8 cellular contexts compared by ENCODE assay signal in genomic region chr2:28391564-28392296, GRCh38. TPM values are rescaled to one million over a fixed set of nuclear protein-coding genes. Genes with fewer than 3 reads are reported as not detected.
DNase-seq lines count a peak whose midpoint lies in the region; ATAC-seq and TF ChIP-seq lines count a peak whose summit lies in the region.

No MANE protein-coding gene starts in this region.

- TF ChIP-seq CTCF in AG10803 (conservative IDR thresholded peaks at IDR 0.05; ENCODE audit: low read length) = no peak

- ATAC-seq in GM18907 (IDR thresholded peaks at IDR 0.05; ENCODE audit: unreplicated experiment) = peak; percentile 38
- peak; percentile 27 for ATAC-seq in HG03108 (IDR thresholded peaks at IDR 0.05; ENCODE audit: unreplicated experiment)

- peak overlapping the region; percentile 99 for H3K4me3 ChIP-seq in AG10803 (ENCODE audit: low read length)

- peak; percentile 94 for DNase-seq in AG10803 (ENCODE audit: low read depth)
- DNase-seq in NCI-H345 (lab: John Stamatoyannopoulos, UW) = peak; percentile 89
- DNase-seq in activated CD4-positive, alpha-beta T cell treated with anti-CD3 and anti-CD28 coated beads, Interleukin-2, amount 50 U/mL, for 48 hours = peak; percentile 87 to 90
- peak; percentile 42 for DNase-seq in effector CD4-positive, alpha-beta T cell
- peak; percentile 76 to 85 for DNase-seq in lung microvascular endothelial cell (ENCODE audit: low read depth in 2 of 2)
- peak; percentile 88 for DNase-seq in stimulated activated CD8-positive, alpha-beta memory T cell treated with anti-CD3 and anti-CD28 coated beads, Interleukin-4, amount 100 ng/mL, for 48 hours

RNA-seq across cellular contexts. Expression of gene FOSL2, which starts 0.9 kb away (rescaled TPM):
- 19.0 and 54.8 TPM in 2 replicates for total RNA-seq in lung microvascular endothelial cell

Comparison
In these comparisons a context has a peak if more than half of its experiments do, and no peak if none do; other contexts are left out.
1. Peak in every context shown above with its lines: DNase-seq, ATAC-seq and H3K4me3 ChIP-seq.
2. DNase-seq: peak in every context shown above with its lines; median percentile 94 in AG10803; 89 in NCI-H345; 88 in activated CD4-positive, alpha-beta T cell treated with anti-CD3 and anti-CD28 coated beads, Interleukin-2, amount 50 U/mL, for 48 hours; 88 in stimulated activated CD8-positive, alpha-beta memory T cell treated with anti-CD3 and anti-CD28 coated beads, Interleukin-4, amount 100 ng/mL, for 48 hours; 80 in lung microvascular endothelial cell; 42 in effector CD4-positive, alpha-beta T cell.